1 cellular context compared by ENCODE assay signal in genomic region chr10:86368046-86368445, GRCh38.
TF ChIP-seq lines count a peak whose summit lies in the region.

No MANE protein-coding gene starts in this region.

TF ChIP-seq in SK-N-SH, 30 proteins besides CTCF, POLR2A, EP300 and RAD21 (continued from another document):
- TF ChIP-seq NFIC (IDR thresholded peaks at IDR 0.05; ENCODE audit: borderline replicate concordance) = no peak
- no peak for TF ChIP-seq POLR2AphosphoS5 (IDR thresholded peaks at IDR 0.05; ENCODE audit: low read depth, low read length)
- TF ChIP-seq FOXM1 (IDR thresholded peaks at IDR 0.05; ENCODE audit: low read depth) = no peak
- no peak for TF ChIP-seq RCOR1 (IDR thresholded peaks at IDR 0.05; ENCODE audit: low read length)
- TF ChIP-seq TCF12 (IDR thresholded peaks at IDR 0.05) = no peak
- no peak for TF ChIP-seq TEAD4 (IDR thresholded peaks at IDR 0.05; ENCODE audit: borderline replicate concordance, insufficient read depth)
- TF ChIP-seq RXRA (IDR thresholded peaks at IDR 0.05; ENCODE audit: borderline replicate concordance, low read depth) = no peak
- no peak for TF ChIP-seq EZH2phosphoT487 (IDR thresholded peaks at IDR 0.05; ENCODE audit: borderline replicate concordance, low read depth)
- TF ChIP-seq, protein P1, sequence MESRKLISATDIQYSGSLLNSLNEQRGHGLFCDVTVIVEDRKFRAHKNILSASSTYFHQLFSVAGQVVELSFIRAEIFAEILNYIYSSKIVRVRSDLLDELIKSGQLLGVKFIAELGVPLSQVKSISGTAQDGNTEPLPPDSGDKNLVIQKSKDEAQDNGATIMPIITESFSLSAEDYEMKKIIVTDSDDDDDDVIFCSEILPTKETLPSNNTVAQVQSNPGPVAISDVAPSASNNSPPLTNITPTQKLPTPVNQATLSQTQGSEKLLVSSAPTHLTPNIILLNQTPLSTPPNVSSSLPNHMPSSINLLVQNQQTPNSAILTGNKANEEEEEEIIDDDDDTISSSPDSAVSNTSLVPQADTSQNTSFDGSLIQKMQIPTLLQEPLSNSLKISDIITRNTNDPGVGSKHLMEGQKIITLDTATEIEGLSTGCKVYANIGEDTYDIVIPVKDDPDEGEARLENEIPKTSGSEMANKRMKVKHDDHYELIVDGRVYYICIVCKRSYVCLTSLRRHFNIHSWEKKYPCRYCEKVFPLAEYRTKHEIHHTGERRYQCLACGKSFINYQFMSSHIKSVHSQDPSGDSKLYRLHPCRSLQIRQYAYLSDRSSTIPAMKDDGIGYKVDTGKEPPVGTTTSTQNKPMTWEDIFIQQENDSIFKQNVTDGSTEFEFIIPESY (IDR thresholded peaks at IDR 0.05; ENCODE audit: borderline replicate concordance, low read depth) = no peak
- TF ChIP-seq, protein P2, sequence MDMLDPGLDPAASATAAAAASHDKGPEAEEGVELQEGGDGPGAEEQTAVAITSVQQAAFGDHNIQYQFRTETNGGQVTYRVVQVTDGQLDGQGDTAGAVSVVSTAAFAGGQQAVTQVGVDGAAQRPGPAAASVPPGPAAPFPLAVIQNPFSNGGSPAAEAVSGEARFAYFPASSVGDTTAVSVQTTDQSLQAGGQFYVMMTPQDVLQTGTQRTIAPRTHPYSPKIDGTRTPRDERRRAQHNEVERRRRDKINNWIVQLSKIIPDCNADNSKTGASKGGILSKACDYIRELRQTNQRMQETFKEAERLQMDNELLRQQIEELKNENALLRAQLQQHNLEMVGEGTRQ (IDR thresholded peaks at IDR 0.05; ENCODE audit: borderline replicate concordance, low read depth, low read length) = no peak
